ENCODE assay signal across 21 cellular contexts in the genomic region with DNA sequence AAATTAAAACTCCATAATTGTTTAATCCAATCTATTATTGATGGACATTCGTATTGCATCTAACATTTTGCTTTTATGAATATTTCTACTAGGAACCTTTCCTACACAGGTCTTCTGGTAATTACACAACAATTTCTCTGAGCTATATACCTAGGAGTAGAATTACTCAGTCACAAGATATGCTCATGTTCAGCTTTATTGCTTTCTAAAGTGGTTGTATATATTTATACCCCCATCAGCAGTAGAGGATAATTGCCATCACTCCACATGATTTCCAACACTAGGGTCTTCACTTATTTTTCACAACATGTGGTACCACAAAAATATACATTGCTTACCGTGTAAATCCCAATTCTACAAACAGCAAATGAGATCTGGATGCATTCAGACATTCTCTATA.
"Had no signal": no experiment of that assay in that cellular context is flagged by ENCODE, and none has a peak within 500 bp of the region (broad histone marks: within the 10 kb centered on the region; RNA-seq: fewer than 3 reads in every experiment).

No MANE protein-coding gene starts in this region.

- H3K9me3 ChIP-seq: MG63, SJSA1 had no signal

- H3K27ac ChIP-seq: SJSA1, SK-N-MC had no signal

- H3K36me3 ChIP-seq: MG63, SJSA1 had no signal

- H3K4me1 ChIP-seq: SJSA1 had no signal

- H3K27me3 ChIP-seq: SJSA1 had no signal

- H3K4me3 ChIP-seq: MG63, SJSA1, SK-N-MC had no signal

- FAIRE-seq: HepG2, RCC 7860 had no signal

- DNase-seq: IMR-90, Karpas-422, KG1, MG63, NCI-H1092, NCI-H1105 treated with DMSO at 0.1 percent for 48 hours, NCI-H1436 treated with DMSO at 0.1 percent for 48 hours, NCI-H1694, NCI-H187 treated with DMSO at 0.1 percent for 48 hours, NCI-H2029 treated with DMSO at 0.1 percent for 48 hours, NCI-H2171, NCI-H524, NCI-H69, NCI-H774, Right ventricle myocardium superior, RPMI8226, SIG-M5 had no signal

- ATAC-seq: HepG2 had no signal
